13 cellular contexts compared by ENCODE assay signal in the genomic region with DNA sequence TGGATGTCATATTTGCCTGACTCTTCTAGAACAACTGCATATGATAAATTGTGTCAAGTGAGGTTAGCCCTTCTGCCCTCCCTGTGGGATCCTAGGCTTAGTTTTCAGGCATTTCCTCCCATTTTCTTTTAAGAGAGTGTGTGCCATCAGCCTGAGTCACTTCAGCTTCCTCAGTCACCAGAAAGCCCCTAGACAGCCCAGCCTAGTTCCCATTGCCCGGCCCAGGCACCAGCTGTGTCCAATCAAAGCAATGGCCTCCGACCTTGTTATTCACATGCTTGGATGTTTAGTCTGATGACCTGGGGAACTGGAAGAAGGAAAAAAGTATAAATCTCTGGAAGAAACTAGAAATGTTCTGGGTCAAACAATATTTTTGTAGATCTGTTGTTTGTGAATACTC.
A peak's percentile ranks its signal among the peaks of the same experiment; 100 is the strongest.
DNase-seq lines count a peak whose midpoint lies in the region; ATAC-seq and TF ChIP-seq lines count a peak whose summit lies in the region.
"Had no signal": no experiment of that assay in that cellular context is flagged by ENCODE, and none has a peak within 500 bp of the region (broad histone marks: within the 10 kb centered on the region; RNA-seq: fewer than 3 reads in every experiment).

No MANE protein-coding gene starts in this region.

- H3K4me2 ChIP-seq in osteoblast (ENCODE audit: insufficient read depth, low read length): no peak overlapping the region

- H3K9me3 Mint-ChIP-seq in immature natural killer cell: no peaks in the 10 kb centered on the region
- H3K9me3 Mint-ChIP-seq in activated CD4-positive, alpha-beta memory T cell treated with anti-CD3 and anti-CD28 coated beads for 36 hours: no peaks in the 10 kb centered on the region

- ATAC-seq in RWPE2 (ENCODE audit: low read depth): peak; percentile 50; the same call in 2 of the 3 replicates

- no peak overlapping the region for H3K4me3 Mint-ChIP-seq in immature natural killer cell
- no peak overlapping the region for H3K4me3 Mint-ChIP-seq in activated CD4-positive, alpha-beta memory T cell treated with anti-CD3 and anti-CD28 coated beads for 36 hours

- TF ChIP-seq POLR2A in esophagus squamous epithelium (IDR thresholded peaks at IDR 0.05): no peak

- intact Hi-C loops in esophagus squamous epithelium (cut with DNase I): no loop called here
- intact Hi-C loops in activated CD4-positive, alpha-beta memory T cell treated with anti-CD3 and anti-CD28 coated beads for 36 hours (cut with micrococcal nuclease): no loop called here

- H4K20me1 ChIP-seq in osteoblast (ENCODE audit: insufficient read depth, low read length): no peaks in the 10 kb centered on the region

- no peaks in the 10 kb centered on the region for H3K79me2 ChIP-seq in osteoblast (ENCODE audit: insufficient read depth, low read length)

- H3K27me3 ChIP-seq in RWPE2 (ENCODE audit: insufficient read depth, poor library complexity, severe bottlenecking) (no peaks in the 10 kb centered on the region), osteoblast (ENCODE audit: insufficient read depth, low read length) (no peaks in the 10 kb centered on the region), esophagus squamous epithelium (no peaks in the 10 kb centered on the region)

- H3K27ac ChIP-seq in RWPE2 (ENCODE audit: poor library complexity, severe bottlenecking) (no peak overlapping the region), osteoblast (ENCODE audit: low read depth, low read length) (no peak overlapping the region), esophagus squamous epithelium (peak overlapping the region in 2 of 4 donors; percentile 8 to 36)

- CTCF ChIA-PET in activated CD4-positive, alpha-beta memory T cell treated with anti-CD3 and anti-CD28 coated beads for 36 hours (lab: Charles Lee): no interaction called here

- DNase-seq in Caki2 (ENCODE audit: low read depth): peak; percentile 30
- no peak for DNase-seq in RWPE2 (ENCODE audit: low spot score)
- peak; percentile 79 for DNase-seq in fibroblast of pulmonary artery (ENCODE audit: low read depth)
- peak; percentile 36 for DNase-seq in osteoblast (ENCODE audit: insufficient read length, low spot score, missing footprints)
- no peak for DNase-seq in immature natural killer cell
- no peak for DNase-seq in esophagus squamous epithelium (lab: John Stamatoyannopoulos, UW)
- no peak for DNase-seq in NCI-H146 treated with DMSO at 0.1 percent for 48 hours (lab: John Stamatoyannopoulos, UW; ENCODE audit: unreplicated experiment)
- DNase-seq in activated CD4-positive, alpha-beta memory T cell treated with anti-CD3 and anti-CD28 coated beads for 36 hours: no peak
- DNase-seq: activated CD4-positive, CD25-positive, alpha-beta regulatory T cell treated with anti-CD3 and anti-CD28 coated beads, Interleukin-2, amount 50 U/mL, for 72 hours; Caco-2; naive B cell; NCI-H1105; stimulated activated CD4-positive, alpha-beta T cell treated with anti-CD3 and anti-CD28 coated beads, Interleukin-2, amount 100 ng/mL, for 48 hours had no signal

- in situ Hi-C loops in Caki2 (cut with HindIII; ENCODE audit: low pct_unique_long_range_greater_than_20kb, low sequenced_read_pairs): no loop called here

- no peaks in the 10 kb centered on the region for H3K36me3 Mint-ChIP-seq in immature natural killer cell
- no peaks in the 10 kb centered on the region for H3K36me3 Mint-ChIP-seq in activated CD4-positive, alpha-beta memory T cell treated with anti-CD3 and anti-CD28 coated beads for 36 hours
- H3K36me3 Mint-ChIP-seq: naive B cell had no signal

- H3K4me3 ChIP-seq in RWPE2 (ENCODE audit: severe bottlenecking): no peak overlapping the region
- no peak overlapping the region for H3K4me3 ChIP-seq in fibroblast of pulmonary artery (replicated peaks; ENCODE audit: low read depth, low read length)
- no peak overlapping the region for H3K4me3 ChIP-seq in osteoblast (ENCODE audit: insufficient read depth, low read length)
- H3K4me3 ChIP-seq in esophagus squamous epithelium: no peak overlapping the region

- peaks cover 2 to 7% (median 4%) of the 10 kb centered on the region in 3 donors for H3K27me3 Mint-ChIP-seq in immature natural killer cell (ENCODE audit: low read depth in 3 of 3)
- H3K27me3 Mint-ChIP-seq in activated CD4-positive, alpha-beta memory T cell treated with anti-CD3 and anti-CD28 coated beads for 36 hours: peaks cover 4% of the 10 kb centered on the region

- WGBS in esophagus squamous epithelium, 2 donors: 60 to 88% methylated on average over 1 to 2 of the region's 2 CpGs

- no peaks in the 10 kb centered on the region for H3K4me1 ChIP-seq in RWPE2 (ENCODE audit: insufficient read depth, poor library complexity, severe bottlenecking)
- no peaks in the 10 kb centered on the region for H3K4me1 ChIP-seq in osteoblast (ENCODE audit: insufficient read depth, low read length)
- H3K4me1 ChIP-seq in esophagus squamous epithelium: peaks cover 0 to 5% (median 0%) of the 10 kb centered on the region in 3 donors
- H3K4me1 ChIP-seq: Caco-2 had no signal

- H3K9me3 ChIP-seq in RWPE2 (ENCODE audit: severe bottlenecking) (no peaks in the 10 kb centered on the region), osteoblast (ENCODE audit: low read depth, low read length) (no peaks in the 10 kb centered on the region), esophagus squamous epithelium (no peaks in the 10 kb centered on the region)
- H3K9me3 ChIP-seq: Caco-2 had no signal

- no peak overlapping the region for H3K27ac Mint-ChIP-seq in immature natural killer cell
- no peak overlapping the region for H3K27ac Mint-ChIP-seq in activated CD4-positive, alpha-beta memory T cell treated with anti-CD3 and anti-CD28 coated beads for 36 hours
- H3K27ac Mint-ChIP-seq: naive B cell had no signal

- no peaks in the 10 kb centered on the region for H3K36me3 ChIP-seq in RWPE2 (ENCODE audit: low read depth)
- H3K36me3 ChIP-seq in osteoblast (ENCODE audit: insufficient read depth, low read length): no peaks in the 10 kb centered on the region
- H3K36me3 ChIP-seq in esophagus squamous epithelium: no peaks in the 10 kb centered on the region

- no peaks in the 10 kb centered on the region for H3K4me1 Mint-ChIP-seq in immature natural killer cell
- H3K4me1 Mint-ChIP-seq in activated CD4-positive, alpha-beta memory T cell treated with anti-CD3 and anti-CD28 coated beads for 36 hours (ENCODE audit: low read depth): no peaks in the 10 kb centered on the region
- H3K4me1 Mint-ChIP-seq: naive B cell had no signal

- no peak overlapping the region for H2AFZ ChIP-seq in osteoblast (ENCODE audit: low read length)

- POLR2A ChIA-PET in activated CD4-positive, alpha-beta memory T cell treated with anti-CD3 and anti-CD28 coated beads for 36 hours (lab: Charles Lee): no interaction called here

- TF ChIP-seq CTCF in RWPE2 (IDR thresholded peaks at IDR 0.05; ENCODE audit: poor library complexity, severe bottlenecking) (no peak), fibroblast of pulmonary artery (IDR thresholded peaks at IDR 0.05; ENCODE audit: low read length, missing control alignments) (no peak), osteoblast (IDR thresholded peaks at IDR 0.05; ENCODE audit: extremely low read depth, low read depth, low read length) (no peak), esophagus squamous epithelium (IDR thresholded peaks at IDR 0.05) (no peak)

Comparison
In these comparisons a context has a peak if more than half of its experiments do, and no peak if none do; other contexts are left out.
1. DNase-seq: peak in Caki2 (single experiment), fibroblast of pulmonary artery (single experiment) and osteoblast (single experiment); none in RWPE2 (single experiment), immature natural killer cell (0 of 3), esophagus squamous epithelium (single experiment), NCI-H146 treated with DMSO at 0.1 percent for 48 hours (single experiment) and activated CD4-positive, alpha-beta memory T cell treated with anti-CD3 and anti-CD28 coated beads for 36 hours (single experiment).